ENCODE assay signal across 8 cellular contexts in genomic region chr12:6867407-6868210, GRCh38.
A peak's percentile ranks its signal among the peaks of the same experiment; 100 is the strongest.
DNase-seq lines count a peak whose midpoint lies in the region; ATAC-seq lines count a peak whose summit lies in the region.

Gene TPI1, plus strand, starts transcription at chr12:6867531. Its CDS starts 36 bp downstream, at chr12:6867567.

- peak; percentile 76 for DNase-seq in GM19240 (ENCODE audit: insufficient read length, low spot score)
- peak; percentile 70 for DNase-seq in NOMO-1 treated with DMSO at 0.1 percent for 48 hours (lab: John Stamatoyannopoulos, UW; ENCODE audit: unreplicated experiment)
- peak; percentile 72 for DNase-seq in activated T-cell treated with anti-CD3 and anti-CD28 coated beads for 24 hours (ENCODE audit: low read depth)
- DNase-seq in epidermal melanocyte (ENCODE audit: insufficient read length, low spot score), result peak; percentile 82
- peak; percentile 55 for DNase-seq in middle frontal gyrus (ENCODE audit: extremely low spot score, low spot score)
- DNase-seq in stimulated activated CD8-positive, alpha-beta memory T cell treated with anti-CD3 and anti-CD28 coated beads, Interleukin-2, amount 100 ng/mL, for 1 hour (ENCODE audit: low read depth in 2 of 2), result peak; percentile 53 to 76

- peak within 1 kb of the TSS; percentile 96 for H3K27ac ChIP-seq in BLaER1

- peak within 1 kb of the TSS; percentile 98 for H3K9ac ChIP-seq in BLaER1

- H3K4me3 ChIP-seq in BLaER1, result peak within 1 kb of the TSS; percentile 86

- peak within 1 kb of the TSS; percentile 100 for H3K4me2 ChIP-seq in BLaER1

- ATAC-seq in HG03469 (IDR thresholded peaks at IDR 0.05; ENCODE audit: unreplicated experiment), result peak; percentile 34

- no peaks in the 10 kb centered on the region for H3K9me3 ChIP-seq in BLaER1

- peaks cover 60% of the 10 kb centered on the region for H3K4me1 ChIP-seq in BLaER1

- no peaks in the 10 kb centered on the region for H3K27me3 ChIP-seq in BLaER1

- peaks cover 60% of the 10 kb centered on the region for H4K20me1 ChIP-seq in BLaER1

- peaks cover 66% of the 10 kb centered on the region for H3K36me3 ChIP-seq in BLaER1

Comparison
In these comparisons a context has a peak if more than half of its experiments do, and no peak if none do; other contexts are left out.
1. Peak in every context shown above with its lines: DNase-seq, ATAC-seq, H3K4me3 ChIP-seq and H3K27ac ChIP-seq.